Comparison of ENCODE assay signal across 13 cellular contexts in the genomic region with DNA sequence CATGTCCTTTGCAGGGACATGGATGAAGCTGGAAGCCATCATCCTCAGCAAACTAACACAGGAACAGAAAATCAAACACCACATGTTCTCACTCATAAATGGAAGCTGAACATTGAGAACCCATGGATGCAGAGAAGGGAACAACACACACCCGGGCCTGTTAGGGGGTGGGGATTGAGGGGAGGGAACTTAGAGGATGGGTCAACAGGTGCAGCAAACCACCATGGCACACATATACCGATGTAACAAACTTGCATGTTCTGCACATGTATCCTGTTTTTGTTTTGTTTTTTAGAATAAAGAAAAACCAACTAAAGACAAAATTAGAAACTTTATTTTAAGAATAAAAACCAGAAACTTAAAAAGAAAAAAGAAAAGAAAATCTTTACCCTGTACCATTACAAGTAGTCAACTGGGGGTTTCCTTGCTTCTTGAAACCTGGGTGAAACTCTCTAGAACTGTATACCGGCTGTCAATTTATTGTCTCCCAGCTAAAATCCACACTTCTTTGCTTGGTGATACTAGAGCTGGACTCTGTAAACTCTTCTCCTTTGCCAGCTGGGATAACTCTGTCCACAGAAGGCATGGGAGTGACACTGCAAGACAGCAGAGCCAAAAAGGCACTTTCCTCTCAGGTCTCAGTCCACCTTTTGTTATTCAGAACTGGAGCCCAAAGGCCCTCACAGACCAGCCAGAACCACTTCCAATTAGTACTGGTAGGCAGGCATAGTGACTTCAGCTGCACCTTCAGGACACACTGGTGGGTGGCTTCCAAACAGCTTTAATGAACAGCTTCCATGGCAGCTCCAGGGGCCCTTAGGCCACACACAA. TPM values are rescaled to one million over a fixed set of nuclear protein-coding genes. Genes with fewer than 3 reads are reported as not detected.
DNase-seq lines count a peak whose midpoint lies in the region; ATAC-seq lines count a peak whose summit lies in the region.
"Had no signal": no experiment of that assay in that cellular context is flagged by ENCODE, and none has a peak within 500 bp of the region (broad histone marks: within the 10 kb centered on the region; RNA-seq: fewer than 3 reads in every experiment).

No MANE protein-coding gene starts in this region.

- H3K4me1 ChIP-seq in Karpas-422 (ENCODE audit: low read length) = peaks cover 50% of the 10 kb centered on the region
- H3K4me1 ChIP-seq in GM23248 (ENCODE audit: insufficient read depth) = no peaks in the 10 kb centered on the region
- H3K4me1 ChIP-seq: Caco-2 had no signal

- H3K9ac ChIP-seq in Karpas-422 (ENCODE audit: low read length) (no peak overlapping the region), GM23248 (no peak overlapping the region)

- H3F3A ChIP-seq in GM23248 (ENCODE audit: insufficient read depth) = no peaks in the 10 kb centered on the region

- H3K9me3 ChIP-seq in Karpas-422 (ENCODE audit: low read length) (no peaks in the 10 kb centered on the region), GM23248 (ENCODE audit: low read depth) (no peaks in the 10 kb centered on the region)
- H3K9me3 ChIP-seq: Caco-2 had no signal

- no peak overlapping the region for H3K4me3 ChIP-seq in Karpas-422 (ENCODE audit: low read length)
- no peak overlapping the region for H3K4me3 ChIP-seq in GM23248
- H3K4me3 ChIP-seq: smooth muscle cell had no signal

- ATAC-seq in GM18498 (IDR thresholded peaks at IDR 0.05; ENCODE audit: unreplicated experiment) (peak; percentile 64), GM19397 (IDR thresholded peaks at IDR 0.05; ENCODE audit: unreplicated experiment) (peak; percentile 69), HG02870 (IDR thresholded peaks at IDR 0.05; ENCODE audit: unreplicated experiment) (peak; percentile 39)

- H3K27ac ChIP-seq in Karpas-422 (ENCODE audit: low read length) = peak overlapping the region; percentile 73; the same call in 1 of the 2 replicates
- no peak overlapping the region for H3K27ac ChIP-seq in GM23248

- peaks cover 96% of the 10 kb centered on the region for H3K79me2 ChIP-seq in Karpas-422 (ENCODE audit: low read length)
- peaks cover 97% of the 10 kb centered on the region for H3K79me2 ChIP-seq in GM23248 (ENCODE audit: insufficient read depth)

- in situ Hi-C loops in GM23248 (cut with MboI) = no loop called here

- no peak for DNase-seq in Karpas-422
- no peak for DNase-seq in NCI-H2196 (lab: John Stamatoyannopoulos, UW; ENCODE audit: unreplicated experiment)
- DNase-seq in anterior cingulate cortex (lab: John Stamatoyannopoulos, UW) = no peak
- no peak for DNase-seq in SHP77 treated with DMSO at 0.1 percent for 48 hours (lab: John Stamatoyannopoulos, UW)
- no peak for DNase-seq in GM23248
- DNase-seq: activated T-cell treated with anti-CD3 and anti-CD28 coated beads, Interleukin-2, amount 50 U/mL, for 24 hours; central memory CD4-positive, alpha-beta T cell; NCI-H1048 had no signal

- H3K36me3 ChIP-seq in Karpas-422 (ENCODE audit: insufficient read depth, low read length) (no peaks in the 10 kb centered on the region), GM23248 (ENCODE audit: low read depth) (no peaks in the 10 kb centered on the region)

- H2AFZ ChIP-seq in Karpas-422 (ENCODE audit: low read length) (no peak overlapping the region), GM23248 (no peak overlapping the region)

- H3K4me2 ChIP-seq in Karpas-422 (ENCODE audit: low read depth, low read length, poor library complexity, severe bottlenecking) = no peak overlapping the region
- no peak overlapping the region for H3K4me2 ChIP-seq in GM23248 (ENCODE audit: unreplicated experiment)
- H3K4me2 ChIP-seq: smooth muscle cell had no signal

- 77 to 83% methylated on average over 3 of the region's 3 CpGs for WGBS in GM23248 (ENCODE audit: low coverage in 1 of 2, low lambda C conversion rate in 2 of 2, missing lambda C conversion rate in 2 of 2), 2 experiments

- H3K9me2 ChIP-seq in Karpas-422 (replicated peaks; ENCODE audit: insufficient read depth, low read length) = no peaks in the 10 kb centered on the region
- H3K9me2 ChIP-seq in GM23248 (ENCODE audit: insufficient read depth) = no peaks in the 10 kb centered on the region

- H3K27me3 ChIP-seq in Karpas-422 (ENCODE audit: low read length) (no peaks in the 10 kb centered on the region), GM23248 (replicated peaks; ENCODE audit: insufficient read depth) (no peaks in the 10 kb centered on the region)

- H4K20me1 ChIP-seq in Karpas-422 (ENCODE audit: insufficient read depth, low read depth, low read length) = no peaks in the 10 kb centered on the region
- H4K20me1 ChIP-seq in GM23248 (ENCODE audit: insufficient read depth) = no peaks in the 10 kb centered on the region

RNA-seq across cellular contexts. Expression of gene MICU2, which starts 9.0 kb away (rescaled TPM):
- total RNA-seq in Karpas-422 (2014; rRNA removed; shearing (Covaris generic); ENCODE audit: low replicate concordance) = 60.1 and 79.1 TPM in 2 replicates
- total RNA-seq in GM23248 (2014; rRNA removed; shearing (Covaris generic)) = 44.1 and 61.7 TPM in 2 replicates
- 40.6 and 41.4 TPM in 2 replicates for polyA plus RNA-seq in GM23248 (2016; fragmentation: Nextera tagmentation; extraction: Ambion mirVana)
